Comparison of ENCODE assay signal across 8 cellular contexts in the genomic region with DNA sequence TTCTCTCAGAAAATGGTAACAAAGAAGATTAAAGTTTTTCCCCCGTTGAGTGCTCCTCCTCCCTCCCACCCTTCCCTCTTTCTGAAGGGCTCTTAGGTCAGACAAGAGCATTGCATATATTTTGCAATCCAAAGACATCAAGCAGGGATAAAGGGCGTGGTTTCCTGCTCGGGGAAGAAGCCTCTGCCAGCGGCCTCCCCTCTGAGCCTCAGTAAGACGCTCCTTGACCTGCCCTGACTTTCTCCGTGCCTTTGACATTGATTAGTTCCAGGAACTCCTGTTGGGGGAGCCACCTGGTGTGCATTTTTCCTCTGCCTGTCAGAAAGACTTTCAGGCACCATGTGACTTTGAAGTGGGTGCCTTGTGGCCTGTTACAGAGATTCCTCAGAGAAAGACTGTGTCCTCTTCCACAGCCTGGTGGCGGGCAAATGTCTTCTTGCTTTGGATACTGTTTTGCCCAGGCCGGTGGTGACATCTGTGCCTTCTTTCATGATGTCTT.
A peak's percentile ranks its signal among the peaks of the same experiment; 100 is the strongest.
DNase-seq lines count a peak whose midpoint lies in the region; TF ChIP-seq lines count a peak whose summit lies in the region.

No MANE protein-coding gene starts in this region.

- TF ChIP-seq CTCF in chondrocyte (IDR thresholded peaks at IDR 0.05) (peak; percentile 28), nephron (IDR thresholded peaks at IDR 0.05; ENCODE audit: unreplicated experiment in 3 of 3) (no peak)

- H3K36me3 Mint-ChIP-seq in chondrocyte (ENCODE audit: low read depth) (no peaks in the 10 kb centered on the region), nephron (ENCODE audit: low read depth) (no peaks in the 10 kb centered on the region)

- peaks cover 7% of the 10 kb centered on the region for H3K4me1 Mint-ChIP-seq in chondrocyte (ENCODE audit: low read depth)
- H3K4me1 Mint-ChIP-seq in nephron: peaks cover 19% of the 10 kb centered on the region

- H3K4me3 Mint-ChIP-seq in chondrocyte (ENCODE audit: unreplicated experiment) (no peak overlapping the region), nephron (no peak overlapping the region)

- peak; percentile 56 for DNase-seq in activated CD8-positive, alpha-beta memory T cell treated with anti-CD3 and anti-CD28 coated beads, Interleukin-2, amount 50 U/mL, for 48 hours
- no peak for DNase-seq in activated CD8-positive, alpha-beta memory T cell treated with anti-CD3 and anti-CD28 coated beads, Interleukin-2, amount 50 U/mL, for 4 hours
- DNase-seq in SHP77 treated with DMSO at 0.1 percent for 48 hours (lab: John Stamatoyannopoulos, UW): peak; percentile 42
- DNase-seq in chondrocyte (ENCODE audit: low spot score): no peak
- DNase-seq in cerebellum (ENCODE audit: low spot score): no peak
- DNase-seq in anterior cingulate cortex (lab: John Stamatoyannopoulos, UW): no peak
- DNase-seq in GOT3 (lab: John Stamatoyannopoulos, UW): no peak

- no peak overlapping the region for H3K27ac Mint-ChIP-seq in chondrocyte (ENCODE audit: unreplicated experiment)
- H3K27ac Mint-ChIP-seq in nephron: peak overlapping the region in 2 of 3 experiments; percentile 44 to 86

- H3K27me3 Mint-ChIP-seq in chondrocyte (ENCODE audit: low read depth): no peaks in the 10 kb centered on the region
- no peaks in the 10 kb centered on the region for H3K27me3 Mint-ChIP-seq in nephron (ENCODE audit: low read depth)

- peaks cover 4% of the 10 kb centered on the region for H3K9me3 Mint-ChIP-seq in chondrocyte (ENCODE audit: low read depth)
- no peaks in the 10 kb centered on the region for H3K9me3 Mint-ChIP-seq in nephron

Comparison
In these comparisons a context has a peak if more than half of its experiments do, and no peak if none do; other contexts are left out.
1. DNase-seq: peak in activated CD8-positive, alpha-beta memory T cell treated with anti-CD3 and anti-CD28 coated beads, Interleukin-2, amount 50 U/mL, for 48 hours (single experiment) and SHP77 treated with DMSO at 0.1 percent for 48 hours (single experiment); none in activated CD8-positive, alpha-beta memory T cell treated with anti-CD3 and anti-CD28 coated beads, Interleukin-2, amount 50 U/mL, for 4 hours (single experiment), chondrocyte (single experiment), cerebellum (single experiment), anterior cingulate cortex (0 of 58) and GOT3 (single experiment).